In genomic region chr15:59247364-59247763, GRCh38 we compare ENCODE assay signal across 9 cellular contexts. TPM values are rescaled to one million over a fixed set of nuclear protein-coding genes. Genes with fewer than 3 reads are reported as not detected.
A peak's percentile ranks its signal among the peaks of the same experiment; 100 is the strongest.
DNase-seq lines count a peak whose midpoint lies in the region; ATAC-seq, FAIRE-seq and TF ChIP-seq lines count a peak whose summit lies in the region.
"Had no signal": no experiment of that assay in that cellular context is flagged by ENCODE, and none has a peak within 500 bp of the region (broad histone marks: within the 10 kb centered on the region; RNA-seq: fewer than 3 reads in every experiment).

No MANE protein-coding gene starts in this region.

- no peak overlapping the region for H3K4me2 ChIP-seq in endothelial cell of umbilical vein (ENCODE audit: insufficient read depth, low read length)

- H3K36me3 ChIP-seq in endothelial cell of umbilical vein (ENCODE audit: control insufficient read depth in 2 of 2, extremely low read depth in 1 of 2, insufficient read depth in 2 of 2, low read length in 2 of 2) (peaks cover 6 to 8% of the 10 kb centered on the region in 2 experiments), vagina (no peaks in the 10 kb centered on the region)
- H3K36me3 ChIP-seq: neutrophil had no signal

- intact Hi-C loops in activated CD8-positive, alpha-beta T cell treated with anti-CD3 and anti-CD28 coated beads for 36 hours (cut with micrococcal nuclease), result loop anchor here (2.0 to 10.0 kb wide), 2 partner anchors 73 to 245 kb away; no protein-coding TSS in a partner anchor
- intact Hi-C loops in endothelial cell of umbilical vein (cut with micrococcal nuclease), result loop anchor here (1.0 to 5.0 kb wide), 3 partner anchors 50 to 246 kb away; partner anchors contain the start of gene MYO1E
- intact Hi-C loops in vagina (cut with DNase I), result no loop called here

- H3K4me1 ChIP-seq in endothelial cell of umbilical vein (ENCODE audit: control insufficient read depth, extremely low read depth, insufficient read depth, low read length) (peaks cover 3% of the 10 kb centered on the region), vagina (no peaks in the 10 kb centered on the region)

- H3K9me3 Mint-ChIP-seq in activated CD8-positive, alpha-beta T cell treated with anti-CD3 and anti-CD28 coated beads for 36 hours, result no peaks in the 10 kb centered on the region
- no peaks in the 10 kb centered on the region for H3K9me3 Mint-ChIP-seq in stimulated activated naive CD8-positive, alpha-beta T cell treated with anti-CD3 and anti-CD28 coated beads, Interleukin-15, Interleukin-2, amounts not matched to agents 100 ng/mL and 50 ng/mL, for 24 hours

- H3K36me3 Mint-ChIP-seq in activated CD8-positive, alpha-beta T cell treated with anti-CD3 and anti-CD28 coated beads for 36 hours (ENCODE audit: low read depth), result no peaks in the 10 kb centered on the region
- no peaks in the 10 kb centered on the region for H3K36me3 Mint-ChIP-seq in stimulated activated naive CD8-positive, alpha-beta T cell treated with anti-CD3 and anti-CD28 coated beads, Interleukin-15, Interleukin-2, amounts not matched to agents 100 ng/mL and 50 ng/mL, for 24 hours (ENCODE audit: low read depth)

- no TSS peak for BruUV-seq in endothelial cell of umbilical vein (replicated peaks; lab: Mats Ljungman, UMichigan)

- FAIRE-seq in endothelial cell of umbilical vein (lab: Jason Lieb, UNC), result peak; percentile 95

- H3K9me1 ChIP-seq in endothelial cell of umbilical vein (replicated peaks; ENCODE audit: control insufficient read depth, extremely low read depth, insufficient read depth, low read length), result no peaks in the 10 kb centered on the region

- H4K20me1 ChIP-seq in endothelial cell of umbilical vein (replicated peaks; ENCODE audit: control insufficient read depth, extremely low read depth, insufficient read depth, low read length), result no peaks in the 10 kb centered on the region

- POLR2A ChIA-PET in activated CD8-positive, alpha-beta T cell treated with anti-CD3 and anti-CD28 coated beads for 36 hours (lab: Charles Lee), result interaction anchor here (0.6 kb wide), 1 partner anchor 214 kb away, joined by 4 read pairs; no protein-coding TSS in a partner anchor
- POLR2A ChIA-PET in endothelial cell of umbilical vein (lab: Charles Lee), result interaction anchor here (1.2 to 2.4 kb wide), 2 partner anchors 19 to 125 kb away, joined by 6 to 10 read pairs; partner anchors contain the start of gene MYO1E

- no peak for TF ChIP-seq POLR2A in endothelial cell of umbilical vein (IDR thresholded peaks at IDR 0.05; ENCODE audit: low read depth, low read length)
- no peak for TF ChIP-seq POLR2A in vagina (IDR thresholded peaks at IDR 0.05)

- dilution Hi-C loops in endothelial cell of umbilical vein (cut with MboI; ENCODE audit: extremely low pct_ligation_motif_present, low sequenced_read_pairs), result no loop called here

- DNase-seq in 8988T (peak; percentile 16), NCI-H510A (lab: John Stamatoyannopoulos, UW) (peak; percentile 8), endothelial cell of umbilical vein (ENCODE audit: low read depth, low spot score) (peak; percentile 84), myocyte (ENCODE audit: low read depth) (peak; percentile 53), vagina (ENCODE audit: extremely low spot score in 2 of 2) (no peak)
- DNase-seq in activated CD8-positive, alpha-beta T cell treated with anti-CD3 and anti-CD28 coated beads for 36 hours, result peak; percentile 79

- H3K27ac ChIP-seq in endothelial cell of umbilical vein (ENCODE audit: insufficient read depth, low read depth, low read length) (no peak overlapping the region), vagina (no peak overlapping the region)
- H3K27ac ChIP-seq: neutrophil had no signal

- no peak overlapping the region for H3K9ac ChIP-seq in endothelial cell of umbilical vein (replicated peaks; ENCODE audit: extremely low read depth, insufficient read depth, low read length)

- H3K4me1 Mint-ChIP-seq in activated CD8-positive, alpha-beta T cell treated with anti-CD3 and anti-CD28 coated beads for 36 hours (ENCODE audit: low read depth), result peaks cover 19% of the 10 kb centered on the region
- peaks cover 51% of the 10 kb centered on the region for H3K4me1 Mint-ChIP-seq in stimulated activated naive CD8-positive, alpha-beta T cell treated with anti-CD3 and anti-CD28 coated beads, Interleukin-15, Interleukin-2, amounts not matched to agents 100 ng/mL and 50 ng/mL, for 24 hours (ENCODE audit: low read depth)

- no peak overlapping the region for H2AFZ ChIP-seq in endothelial cell of umbilical vein (ENCODE audit: low read depth, low read length)

- H3K27me3 ChIP-seq in endothelial cell of umbilical vein (ENCODE audit: control insufficient read depth in 2 of 2, insufficient read depth in 2 of 2, low read length in 2 of 2), result no peaks in the 10 kb centered on the region
- no peaks in the 10 kb centered on the region for H3K27me3 ChIP-seq in vagina
- H3K27me3 ChIP-seq: neutrophil had no signal

- H3K4me3 ChIP-seq in endothelial cell of umbilical vein (replicated peaks in 1 of 3; ENCODE audit: insufficient read depth in 1 of 3, low read depth in 1 of 3, low read length in 3 of 3), result no peak overlapping the region
- no peak overlapping the region for H3K4me3 ChIP-seq in vagina

- no peak overlapping the region for H3K27ac Mint-ChIP-seq in activated CD8-positive, alpha-beta T cell treated with anti-CD3 and anti-CD28 coated beads for 36 hours
- H3K27ac Mint-ChIP-seq in stimulated activated naive CD8-positive, alpha-beta T cell treated with anti-CD3 and anti-CD28 coated beads, Interleukin-15, Interleukin-2, amounts not matched to agents 100 ng/mL and 50 ng/mL, for 24 hours, result peak overlapping the region; percentile 68

- ATAC-seq in activated CD8-positive, alpha-beta T cell treated with anti-CD3 and anti-CD28 coated beads for 36 hours, result peak; percentile 69

- TF ChIP-seq CTCF in GM12874 (IDR thresholded peaks at IDR 0.05; ENCODE audit: insufficient read depth, low read depth, low read length) (peak; percentile 69), endothelial cell of umbilical vein (IDR thresholded peaks at IDR 0.05; ENCODE audit: extremely low read depth in 1 of 2, insufficient read depth in 1 of 2, low read depth in 1 of 2, low read length in 2 of 2) (peak; percentile 64 to 68), vagina (IDR thresholded peaks at IDR 0.05) (peak in 1 of 3 experiments; percentile 46)
- peak; percentile 69 for TF ChIP-seq CTCF in activated CD8-positive, alpha-beta T cell treated with anti-CD3 and anti-CD28 coated beads for 36 hours (IDR thresholded peaks at IDR 0.05)

- no peak overlapping the region for H3K4me3 Mint-ChIP-seq in activated CD8-positive, alpha-beta T cell treated with anti-CD3 and anti-CD28 coated beads for 36 hours
- H3K4me3 Mint-ChIP-seq in stimulated activated naive CD8-positive, alpha-beta T cell treated with anti-CD3 and anti-CD28 coated beads, Interleukin-15, Interleukin-2, amounts not matched to agents 100 ng/mL and 50 ng/mL, for 24 hours, result no peak overlapping the region

- CTCF ChIA-PET in activated CD8-positive, alpha-beta T cell treated with anti-CD3 and anti-CD28 coated beads for 36 hours (lab: Charles Lee), result interaction anchor here (0.6 to 3.5 kb wide), 26 partner anchors 9 to 346 kb away, joined by 3 to 29 read pairs (median 4); no protein-coding TSS in a partner anchor
- CTCF ChIA-PET in endothelial cell of umbilical vein (lab: Charles Lee), result interaction anchor here (0.5 to 3.8 kb wide), 47 partner anchors 9 to 1017 kb away, joined by 3 to 34 read pairs (median 4); partner anchors contain the start of gene MYO1E

- peaks cover 2% of the 10 kb centered on the region for H3K27me3 Mint-ChIP-seq in activated CD8-positive, alpha-beta T cell treated with anti-CD3 and anti-CD28 coated beads for 36 hours
- no peaks in the 10 kb centered on the region for H3K27me3 Mint-ChIP-seq in stimulated activated naive CD8-positive, alpha-beta T cell treated with anti-CD3 and anti-CD28 coated beads, Interleukin-15, Interleukin-2, amounts not matched to agents 100 ng/mL and 50 ng/mL, for 24 hours

- H3K79me2 ChIP-seq in endothelial cell of umbilical vein (ENCODE audit: control insufficient read depth, insufficient read depth, low read length), result peaks cover 12% of the 10 kb centered on the region

- H3K9me3 ChIP-seq in endothelial cell of umbilical vein (replicated peaks; ENCODE audit: control insufficient read depth, insufficient read depth, low read length), result no peaks in the 10 kb centered on the region
- H3K9me3 ChIP-seq in vagina, result no peaks in the 10 kb centered on the region
- H3K9me3 ChIP-seq: neutrophil had no signal

TF ChIP-seq in endothelial cell of umbilical vein, 7 proteins besides CTCF, POLR2A, EP300 and RAD21:
- no peak for TF ChIP-seq MYC (IDR thresholded peaks at IDR 0.05; ENCODE audit: low read depth, low read length)
- no peak for TF ChIP-seq FOS (IDR thresholded peaks at IDR 0.05; ENCODE audit: borderline replicate concordance, insufficient read depth, low read length)
- TF ChIP-seq MAX (IDR thresholded peaks at IDR 0.05; ENCODE audit: insufficient read depth, insufficient read length), result no peak
- no peak for TF ChIP-seq GATA2 (IDR thresholded peaks at IDR 0.05; ENCODE audit: insufficient read depth, insufficient read length, low read depth, low read length)
- TF ChIP-seq EZH2 (IDR thresholded peaks at IDR 0.05; ENCODE audit: borderline replicate concordance, low read depth, low read length, severe bottlenecking), result no peak
- TF ChIP-seq POLR2AphosphoS5 (IDR thresholded peaks at IDR 0.05; ENCODE audit: insufficient read depth, low read depth, low read length), result no peak
- TF ChIP-seq JUN (IDR thresholded peaks at IDR 0.05; ENCODE audit: borderline replicate concordance, insufficient read depth, insufficient read length, low read depth), result no peak

RNA-seq across cellular contexts. Expression of gene LDHAL6B, which starts 40.7 kb away (rescaled TPM):
- not detected for total RNA-seq in activated CD8-positive, alpha-beta T cell treated with anti-CD3 and anti-CD28 coated beads for 36 hours
- total RNA-seq in endothelial cell of umbilical vein, result not detected in 2 replicates
- not detected in 2 replicates for polyA plus RNA-seq in endothelial cell of umbilical vein
- not detected in 2 replicates for polyA plus RNA-seq in endothelial cell of umbilical vein (2011; cell fraction: cytosol; rRNA removed)
- polyA plus RNA-seq in endothelial cell of umbilical vein (2011; cell fraction: nucleus; rRNA removed), result 0.07 and 0.11 TPM in 2 replicates
- polyA plus RNA-seq in endothelial cell of umbilical vein (2012), result 0.09 and 0.35 TPM in 2 replicates
- not detected in 2 replicates for polyA minus RNA-seq in endothelial cell of umbilical vein
- not detected for polyA minus RNA-seq in endothelial cell of umbilical vein (2011; cell fraction: cytosol; rRNA and poly(A)+ RNA removed)
- polyA minus RNA-seq in endothelial cell of umbilical vein (2011; cell fraction: nucleus; rRNA and poly(A)+ RNA removed), result not detected in 2 replicates
- not detected in 2 replicates for total RNA-seq in myocyte
- 0.11 TPM for polyA plus RNA-seq in myocyte (2012)
- total RNA-seq in vagina, result not detected

Comparison
In these comparisons a context has a peak if more than half of its experiments do, and no peak if none do; other contexts are left out.
1. DNase-seq: peak in 8988T (single experiment), NCI-H510A (single experiment), activated CD8-positive, alpha-beta T cell treated with anti-CD3 and anti-CD28 coated beads for 36 hours (single experiment), endothelial cell of umbilical vein (single experiment) and myocyte (single experiment); none in vagina (0 of 2).